Comparison of ENCODE assay signal across 18 cellular contexts in the genomic region with DNA sequence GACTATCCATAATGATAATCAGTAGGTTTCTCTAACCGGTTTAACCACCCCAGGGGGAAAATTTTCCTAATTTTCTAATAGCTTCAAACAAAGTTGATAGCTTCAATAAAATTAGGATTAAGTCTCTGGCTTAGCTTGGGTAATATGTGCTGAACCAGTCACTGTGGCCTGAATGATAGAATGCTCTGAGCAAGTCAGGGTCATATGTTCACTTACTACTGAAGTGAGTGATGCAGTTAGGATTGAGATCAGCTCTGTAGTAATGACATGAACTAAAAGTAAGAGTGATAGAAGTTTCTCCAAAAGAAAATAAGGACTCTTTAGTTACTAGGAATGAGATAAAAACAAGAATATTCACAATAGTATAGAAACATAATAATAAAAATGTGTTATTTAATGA. TPM values are rescaled to one million over a fixed set of nuclear protein-coding genes. Genes with fewer than 3 reads are reported as not detected.
DNase-seq lines count a peak whose midpoint lies in the region; ATAC-seq, FAIRE-seq and TF ChIP-seq lines count a peak whose summit lies in the region.
"Had no signal": no experiment of that assay in that cellular context is flagged by ENCODE, and none has a peak within 500 bp of the region (broad histone marks: within the 10 kb centered on the region; RNA-seq: fewer than 3 reads in every experiment).

No MANE protein-coding gene starts in this region.

- no peak overlapping the region for H3K4me3 ChIP-seq in A549
- no peak overlapping the region for H3K4me3 ChIP-seq in testis
- H3K4me3 ChIP-seq in psoas muscle, result no peak overlapping the region
- H3K4me3 ChIP-seq: ascending aorta, right atrium auricular region had no signal

- no peaks in the 10 kb centered on the region for H3K27me3 ChIP-seq in testis
- H3K27me3 ChIP-seq in psoas muscle (ENCODE audit: insufficient read depth in 3 of 3, low read length in 2 of 3), result no peaks in the 10 kb centered on the region
- H3K27me3 ChIP-seq: ascending aorta, right atrium auricular region had no signal

- H3K4me2 ChIP-seq in A549, result peak overlapping the region; percentile 39; the same call in 1 of the 3 replicates

- TF ChIP-seq EP300 in A549 (IDR thresholded peaks at IDR 0.05), result no peak

- H3K4me1 Mint-ChIP-seq in glutamatergic neuron (ENCODE audit: low read depth, unreplicated experiment), result peaks cover 13% of the 10 kb centered on the region

- H3K27ac ChIP-seq in A549 (no peak overlapping the region), testis (no peak overlapping the region), psoas muscle (no peak overlapping the region)
- H3K27ac ChIP-seq: ascending aorta, right atrium auricular region had no signal

- H3K4me3 Mint-ChIP-seq in glutamatergic neuron (ENCODE audit: unreplicated experiment), result no peak overlapping the region
- H3K4me3 Mint-ChIP-seq: activated CD4-positive, alpha-beta T cell treated with anti-CD3 and anti-CD28 coated beads, Interleukin-2, amount 10 ng/mL, durations not matched to agents 24 days and 14 days; type B pancreatic cell had no signal

- CTCF ChIA-PET in A549 (lab: Yijun Ruan, JAX), result interaction anchor here (1.4 kb wide), 1 partner anchor 13 kb away, joined by 6 read pairs; no protein-coding TSS in a partner anchor

- FAIRE-seq in A549 (lab: Jason Lieb, UNC), result no peak
- FAIRE-seq: D721Med had no signal

- TF ChIP-seq RAD21 in A549 (conservative IDR thresholded peaks at IDR 0.05 in 1 of 2, IDR thresholded peaks at IDR 0.05 in 1 of 2), result no peak

- no peaks in the 10 kb centered on the region for H3K36me3 Mint-ChIP-seq in glutamatergic neuron (ENCODE audit: unreplicated experiment)

- no peak for DNase-seq in A549 (ENCODE audit: low read depth in 1 of 2, low spot score in 1 of 2)
- DNase-seq in amniotic epithelial cell (ENCODE audit: low read depth), result peak; percentile 51
- DNase-seq in glutamatergic neuron, result no peak
- DNase-seq in testis, result no peak
- no peak for DNase-seq in NCI-H1930 (lab: John Stamatoyannopoulos, UW)
- DNase-seq in NCI-H187 (lab: John Stamatoyannopoulos, UW), result no peak
- DNase-seq in psoas muscle, result no peak
- DNase-seq: activated CD4-positive, alpha-beta T cell treated with anti-CD3 and anti-CD28 coated beads, Interleukin-2, amount 10 ng/mL, durations not matched to agents 24 days and 14 days; AML-193; GOT3; NCI-H1048; NK-92 treated with Interleukin-12 subunit alpha and Interleukin-12 subunit beta, amount 100 ng/mL, for 24 hours; SHP77 had no signal

- H3K27ac Mint-ChIP-seq in glutamatergic neuron (ENCODE audit: unreplicated experiment), result peak overlapping the region; percentile 20

- WGBS in A549 (ENCODE audit: missing lambda C conversion rate), result 88% methylated on average over 1 of the region's 1 CpG
- WGBS in testis, 2 donors, result 88 to 100% methylated on average over 1 of the region's 1 CpG
- WGBS in psoas muscle, 3 donors, result 93 to 100% (median 99%) methylated on average over 1 of the region's 1 CpG

- peak in 1 of 2 experiments; percentile 61; a peak in 1 of 6 replicates for ATAC-seq in A549
- peak; percentile 52 for ATAC-seq in GM18907 (IDR thresholded peaks at IDR 0.05; ENCODE audit: unreplicated experiment)
- ATAC-seq in psoas muscle, result no peak

- TF ChIP-seq POLR2A in A549 (IDR thresholded peaks at IDR 0.05; ENCODE audit: low read length) (no peak), testis (IDR thresholded peaks at IDR 0.05) (no peak)

- peaks cover 25% of the 10 kb centered on the region for H3K4me1 ChIP-seq in A549
- H3K4me1 ChIP-seq in testis, result no peaks in the 10 kb centered on the region
- no peaks in the 10 kb centered on the region for H3K4me1 ChIP-seq in psoas muscle
- H3K4me1 ChIP-seq: ascending aorta, right atrium auricular region had no signal

- POLR2A ChIA-PET in A549 (lab: Yijun Ruan, JAX), result no interaction called here

- TF ChIP-seq CTCF in A549 (IDR thresholded peaks at IDR 0.05) (no peak), glutamatergic neuron (IDR thresholded peaks at IDR 0.05; ENCODE audit: partially characterized antibody, unreplicated experiment) (no peak), testis (IDR thresholded peaks at IDR 0.05) (no peak), psoas muscle (IDR thresholded peaks at IDR 0.05) (no peak)

- no peaks in the 10 kb centered on the region for H3K9me3 ChIP-seq in A549
- H3K9me3 ChIP-seq in testis, result no peaks in the 10 kb centered on the region
- H3K9me3 ChIP-seq in psoas muscle, result no peaks in the 10 kb centered on the region
- H3K9me3 ChIP-seq: ascending aorta, right atrium auricular region had no signal

- H3K27me3 Mint-ChIP-seq in glutamatergic neuron (ENCODE audit: unreplicated experiment), result no peaks in the 10 kb centered on the region
- H3K27me3 Mint-ChIP-seq: activated CD4-positive, alpha-beta T cell treated with anti-CD3 and anti-CD28 coated beads, Interleukin-2, amount 10 ng/mL, durations not matched to agents 24 days and 14 days; type B pancreatic cell had no signal

- H3K9me3 Mint-ChIP-seq in glutamatergic neuron (ENCODE audit: unreplicated experiment), result peaks cover 2% of the 10 kb centered on the region
- H3K9me3 Mint-ChIP-seq: activated CD4-positive, alpha-beta T cell treated with anti-CD3 and anti-CD28 coated beads, Interleukin-2, amount 10 ng/mL, durations not matched to agents 24 days and 14 days; type B pancreatic cell had no signal

- intact Hi-C loops in testis (cut with DNase I; ENCODE audit: low total_unique reads), result no loop called here
- intact Hi-C loops in psoas muscle (cut with DNase I), result no loop called here

- no peaks in the 10 kb centered on the region for H3K36me3 ChIP-seq in testis (ENCODE audit: low read depth, missing control alignments)
- H3K36me3 ChIP-seq in psoas muscle (ENCODE audit: insufficient read depth in 1 of 2, low read depth in 1 of 2), result peaks cover 0 to 24% of the 10 kb centered on the region in 2 donors
- H3K36me3 ChIP-seq: right atrium auricular region had no signal

TF ChIP-seq in A549, 52 proteins besides CTCF, POLR2A, EP300 and RAD21:
- no peak for TF ChIP-seq RNF2 (IDR thresholded peaks at IDR 0.05; ENCODE audit: borderline replicate concordance, low read depth)
- TF ChIP-seq CEBPB (IDR thresholded peaks at IDR 0.05), result no peak
- no peak for TF ChIP-seq FOXS1 (CRISPR knock-in tag; IDR thresholded peaks at IDR 0.05)
- TF ChIP-seq GATA3 (IDR thresholded peaks at IDR 0.05; ENCODE audit: borderline replicate concordance), result no peak
- TF ChIP-seq ZFP36 (IDR thresholded peaks at IDR 0.05; ENCODE audit: borderline replicate concordance, partially characterized antibody), result no peak
- no peak for TF ChIP-seq BHLHE40 (IDR thresholded peaks at IDR 0.05; ENCODE audit: low read depth, low read length)
- no peak for TF ChIP-seq RFX5 (IDR thresholded peaks at IDR 0.05)

RNA-seq across cellular contexts. Expression of a gene that starts 32.6 kb away (rescaled TPM):
- polyA plus RNA-seq in A549 (2011; rRNA removed) (52.7 and 58.8 TPM in 2 replicates), A549 (2017; fragmentation: RNase III; extraction: RNeasy Plus Mini Kit Qiagen cat#74134 plus additional on column Dnase treatment) (20.3 to 23.1 TPM (median 20.9 TPM) in 3 replicates), testis (ENCODE audit: insufficient read depth, low read depth, low replicate concordance) (66.7 TPM), psoas muscle (1 to 10 TPM; 2.6 to 4.1 (median 3.5) TPM)
- 12.2 and 19.5 TPM in 2 replicates for polyA plus RNA-seq in A549 (2012; cell fraction: cytosol; rRNA removed)
- polyA plus RNA-seq in A549 (2012; cell fraction: nucleus; rRNA removed), result 18.6 and 32.7 TPM in 2 replicates
- 160 TPM in 2 replicates for polyA minus RNA-seq in A549 (2011; rRNA and poly(A)+ RNA removed)
- total RNA-seq in glutamatergic neuron (ENCODE audit: unreplicated experiment) (118 TPM), testis (10 to 100 TPM; 61.3 to 81.4 TPM), psoas muscle (10 to 100 TPM in 3 of 4 donors, 1 to 10 TPM in 1; 8.7 to 13.2 (median 12.7) TPM)
